Comparison of ENCODE assay signal across 25 cellular contexts in the genomic region with DNA sequence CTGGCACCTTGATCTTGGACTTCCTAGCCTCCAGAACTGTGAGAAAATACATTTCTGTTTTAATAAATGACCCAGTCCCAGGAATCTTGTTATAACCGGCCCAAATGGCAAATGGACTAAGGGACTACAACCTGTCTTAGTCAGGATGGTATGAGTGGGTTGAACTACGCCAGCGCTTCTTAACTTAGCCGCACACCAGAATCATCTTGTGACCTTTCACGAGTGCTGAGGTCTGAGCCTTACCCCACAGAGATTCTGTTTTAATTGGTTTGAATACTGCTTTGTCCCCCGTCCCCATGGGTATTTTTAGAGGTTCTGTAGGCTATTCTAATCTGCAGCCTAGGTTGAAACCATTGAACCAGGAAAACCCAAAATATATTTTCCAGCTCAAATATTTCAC.
"Had no signal": no experiment of that assay in that cellular context is flagged by ENCODE, and none has a peak within 500 bp of the region (broad histone marks: within the 10 kb centered on the region; RNA-seq: fewer than 3 reads in every experiment).

No MANE protein-coding gene starts in this region.

- H3K9me3 Mint-ChIP-seq: mesothelial cell of epicardium, naive B cell, natural killer cell, nephron progenitor cell, neural progenitor cell had no signal

- H3K36me3 ChIP-seq: left ventricle myocardium inferior, neural progenitor cell, ovary, suprapubic skin, thoracic aorta, tibial artery, upper lobe of right lung had no signal

- H3K4me3 ChIP-seq: hepatocyte, left ventricle myocardium inferior, lung, neural progenitor cell, ovary, skin epidermis, suprapubic skin, thoracic aorta, tibial artery, upper lobe of right lung had no signal

- H3K9me3 ChIP-seq: left ventricle myocardium inferior, ovary, suprapubic skin, thoracic aorta, tibial artery, upper lobe of right lung had no signal

- DNase-seq: islet precursor cell; left ventricle myocardium inferior; mesendoderm; naive B cell; natural killer cell; nephron progenitor cell; ovary; right cardiac atrium; stimulated activated CD4-positive, alpha-beta T cell treated with anti-CD3 and anti-CD28 coated beads, Interleukin-12 subunit alpha, Interleukin-12 subunit beta, amount 100 ng/mL, for 4 hours; stimulated activated CD4-positive, alpha-beta T cell treated with anti-CD3 and anti-CD28 coated beads, Interleukin-15, amount 100 ng/mL, for 24 hours; stimulated activated CD4-positive, alpha-beta T cell treated with anti-CD3 and anti-CD28 coated beads, Interleukin-2, amount 100 ng/mL, for 24 hours; stimulated activated CD4-positive, alpha-beta T cell treated with anti-CD3 and anti-CD28 coated beads, Interleukin-4, amount 100 ng/mL, for 1 hour; stimulated activated naive CD8-positive, alpha-beta T cell treated with anti-CD3 and anti-CD28 coated beads, Interleukin-15, Interleukin-2, amounts not matched to agents 100 U/mL and 50 U/mL, for 24 hours; tibial artery; trophoblast cell; upper lobe of right lung had no signal

- H3K36me3 Mint-ChIP-seq: mesothelial cell of epicardium, natural killer cell had no signal

- H3K27ac ChIP-seq: hepatocyte, left ventricle myocardium inferior, neural progenitor cell, ovary, skin epidermis, suprapubic skin, thoracic aorta, tibial artery, upper lobe of right lung had no signal

- H3K4me3 Mint-ChIP-seq: mesothelial cell of epicardium, natural killer cell, nephron progenitor cell, neural progenitor cell had no signal

- H3K4me2 ChIP-seq: hepatocyte, neural progenitor cell had no signal

- H3K4me1 Mint-ChIP-seq: mesothelial cell of epicardium had no signal

- ATAC-seq: natural killer cell; right cardiac atrium; sciatic nerve; stimulated activated naive CD8-positive, alpha-beta T cell treated with anti-CD3 and anti-CD28 coated beads, Interleukin-15, Interleukin-2, amounts not matched to agents 100 U/mL and 50 U/mL, for 24 hours; upper lobe of right lung had no signal

- H3K9ac ChIP-seq: neural progenitor cell had no signal

- H3K27me3 ChIP-seq: hepatocyte, neural progenitor cell, ovary, suprapubic skin, tibial artery, upper lobe of right lung had no signal

- H3K27me3 Mint-ChIP-seq: naive B cell, progenitor cell of endocrine pancreas had no signal

- H3K27ac Mint-ChIP-seq: mesothelial cell of epicardium, natural killer cell, nephron progenitor cell, neural progenitor cell had no signal

- H3K4me1 ChIP-seq: neural progenitor cell had no signal
